In genomic region chr7:120502132-120502531, GRCh38 we compare ENCODE assay signal across 17 cellular contexts.
DNase-seq lines count a peak whose midpoint lies in the region; FAIRE-seq and TF ChIP-seq lines count a peak whose summit lies in the region.
"Had no signal": no experiment of that assay in that cellular context is flagged by ENCODE, and none has a peak within 500 bp of the region (broad histone marks: within the 10 kb centered on the region; RNA-seq: fewer than 3 reads in every experiment).

No MANE protein-coding gene starts in this region.

- H3K27ac Mint-ChIP-seq in activated naive CD4-positive, alpha-beta T cell treated with anti-CD3 and anti-CD28 coated beads for 36 hours: no peak overlapping the region
- H3K27ac Mint-ChIP-seq: B cell had no signal

- DNase-seq in GM12892 (ENCODE audit: insufficient read length): no peak
- DNase-seq in NCI-H82 treated with DMSO at 0.1 percent for 48 hours (lab: John Stamatoyannopoulos, UW; ENCODE audit: unreplicated experiment): peak; percentile 3
- peak; percentile 33 for DNase-seq in iPS DF 19.7 (ENCODE audit: low read depth, low spot score)
- no peak for DNase-seq in pons (ENCODE audit: low spot score)
- DNase-seq in erythroblast (lab: John Stamatoyannopoulos, UW): no peak
- DNase-seq in activated naive CD4-positive, alpha-beta T cell treated with anti-CD3 and anti-CD28 coated beads for 36 hours: no peak
- DNase-seq: DMS79 treated with DMSO at 0.1 percent for 48 hours, KBM-7, NCI-H1105 treated with DMSO at 0.1 percent for 48 hours, NCI-H1694 treated with DMSO at 0.1 percent for 48 hours, NCI-H2227 treated with DMSO at 0.1 percent for 48 hours, NCI-H510A treated with DMSO at 0.1 percent for 48 hours, Peyer's patch had no signal

- H3K4me1 ChIP-seq in neuron (ENCODE audit: insufficient read depth, low read length): peaks cover 8% of the 10 kb centered on the region
- H3K4me1 ChIP-seq: Peyer's patch, SJSA1 had no signal

- H3K27me3 ChIP-seq in neuron (ENCODE audit: insufficient read depth, low read length): no peaks in the 10 kb centered on the region
- H3K27me3 ChIP-seq: Peyer's patch, SJSA1 had no signal

- FAIRE-seq in GM12892 (lab: Jason Lieb, UNC): peak; percentile 27
- FAIRE-seq: HepG2 had no signal

- CTCF ChIA-PET in activated naive CD4-positive, alpha-beta T cell treated with anti-CD3 and anti-CD28 coated beads for 36 hours (lab: Charles Lee): no interaction called here

- intact Hi-C loops in activated naive CD4-positive, alpha-beta T cell treated with anti-CD3 and anti-CD28 coated beads for 36 hours (cut with micrococcal nuclease): no loop called here

- H3K27me3 Mint-ChIP-seq in activated naive CD4-positive, alpha-beta T cell treated with anti-CD3 and anti-CD28 coated beads for 36 hours (ENCODE audit: low read depth): no peaks in the 10 kb centered on the region
- H3K27me3 Mint-ChIP-seq: B cell had no signal

- no peaks in the 10 kb centered on the region for H3K4me1 Mint-ChIP-seq in activated naive CD4-positive, alpha-beta T cell treated with anti-CD3 and anti-CD28 coated beads for 36 hours (ENCODE audit: low read depth)
- H3K4me1 Mint-ChIP-seq: B cell had no signal

- TF ChIP-seq POLR2A in GM12892 (IDR thresholded peaks at IDR 0.05; ENCODE audit: low read depth, low read length) (no peak), erythroblast (IDR thresholded peaks at IDR 0.05; ENCODE audit: low read length) (no peak)

- no peak overlapping the region for H3K4me3 ChIP-seq in neuron (ENCODE audit: low read length)
- H3K4me3 ChIP-seq: Peyer's patch, SJSA1 had no signal

- H2AFZ ChIP-seq in neuron (ENCODE audit: low read depth, low read length): peak overlapping the region; percentile 55

- H3K9me3 Mint-ChIP-seq in activated naive CD4-positive, alpha-beta T cell treated with anti-CD3 and anti-CD28 coated beads for 36 hours: no peaks in the 10 kb centered on the region

- H3K9me3 ChIP-seq in neuron (ENCODE audit: low read length): no peaks in the 10 kb centered on the region
- H3K9me3 ChIP-seq: Peyer's patch, SJSA1 had no signal

- H3K36me3 ChIP-seq in neuron (ENCODE audit: insufficient read depth, low read length): no peaks in the 10 kb centered on the region
- H3K36me3 ChIP-seq: Peyer's patch, SJSA1 had no signal

- no peak overlapping the region for H3K4me3 Mint-ChIP-seq in activated naive CD4-positive, alpha-beta T cell treated with anti-CD3 and anti-CD28 coated beads for 36 hours
- H3K4me3 Mint-ChIP-seq: B cell had no signal

- no peaks in the 10 kb centered on the region for H3K36me3 Mint-ChIP-seq in activated naive CD4-positive, alpha-beta T cell treated with anti-CD3 and anti-CD28 coated beads for 36 hours (ENCODE audit: low read depth)

Comparison
In these comparisons a context has a peak if more than half of its experiments do, and no peak if none do; other contexts are left out.
1. DNase-seq: peak in NCI-H82 treated with DMSO at 0.1 percent for 48 hours (single experiment) and iPS DF 19.7 (single experiment); none in GM12892 (single experiment), pons (single experiment), erythroblast (0 of 2) and activated naive CD4-positive, alpha-beta T cell treated with anti-CD3 and anti-CD28 coated beads for 36 hours (single experiment).